Comparison of ENCODE assay signal across 14 cellular contexts in the genomic region with DNA sequence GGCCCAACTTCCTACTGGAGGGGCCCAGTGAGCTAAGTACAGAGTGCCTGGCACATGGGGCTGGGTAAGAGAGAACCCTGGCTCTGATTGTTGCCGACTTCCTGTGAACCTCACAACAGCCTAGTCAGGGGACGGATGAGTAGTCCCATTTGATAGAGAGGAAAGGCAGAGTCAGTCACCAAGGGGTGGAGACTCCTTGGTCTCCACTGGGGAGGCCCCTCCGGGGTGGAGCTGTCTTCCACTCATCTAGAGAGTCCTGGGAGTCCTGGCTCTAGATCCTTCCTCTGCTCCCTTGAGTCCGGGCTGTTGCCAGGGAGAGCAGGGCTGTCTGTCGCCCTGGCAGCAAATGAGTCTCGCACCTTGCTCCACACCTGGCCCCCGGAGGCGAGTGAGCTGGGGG. TPM values are rescaled to one million over a fixed set of nuclear protein-coding genes. Genes with fewer than 3 reads are reported as not detected.
DNase-seq lines count a peak whose midpoint lies in the region; ATAC-seq and TF ChIP-seq lines count a peak whose summit lies in the region.
"Had no signal": no experiment of that assay in that cellular context is flagged by ENCODE, and none has a peak within 500 bp of the region (broad histone marks: within the 10 kb centered on the region; RNA-seq: fewer than 3 reads in every experiment).

No MANE protein-coding gene starts in this region.

- ATAC-seq in T-helper 17 cell (peak; percentile 50), natural killer cell (peak; percentile 21 to 44 (median 22)), GM18868 (IDR thresholded peaks at IDR 0.05; ENCODE audit: unreplicated experiment) (no peak), GM21576 (IDR thresholded peaks at IDR 0.05; ENCODE audit: unreplicated experiment) (no peak)
- peak; percentile 82 for ATAC-seq in activated T-helper 17 cell treated with anti-CD3 and anti-CD28 coated beads, Interleukin-2, amount 50 U/mL, for 72 hours (replicated peaks)

- H3K27me3 ChIP-seq in CD4-positive, alpha-beta memory T cell (ENCODE audit: insufficient read depth, low read length): no peaks in the 10 kb centered on the region
- H3K27me3 ChIP-seq: esophagus squamous epithelium, suprapubic skin had no signal

- peaks cover 99% of the 10 kb centered on the region for H3K4me1 ChIP-seq in CD4-positive, alpha-beta memory T cell (ENCODE audit: insufficient read depth, low read length)

- H3K4me3 ChIP-seq in CD4-positive, alpha-beta memory T cell (ENCODE audit: low read length in 2 of 2): no peak overlapping the region
- H3K4me3 ChIP-seq: esophagus squamous epithelium, suprapubic skin had no signal

- no peaks in the 10 kb centered on the region for H3K27me3 Mint-ChIP-seq in CD4-positive, alpha-beta memory T cell
- H3K27me3 Mint-ChIP-seq in T-helper 17 cell: no peaks in the 10 kb centered on the region
- H3K27me3 Mint-ChIP-seq in activated T-helper 17 cell treated with anti-CD3 and anti-CD28 coated beads, Interleukin-2, amount 50 U/mL, for 72 hours: no peaks in the 10 kb centered on the region
- H3K27me3 Mint-ChIP-seq in natural killer cell (ENCODE audit: low read depth in 2 of 2): no peaks in the 10 kb centered on the region

- CTCF ChIA-PET in CD4-positive, alpha-beta memory T cell (lab: Charles Lee; ENCODE audit: partially characterized antibody): interaction anchor here (0.8 to 14.2 kb wide), 4 partner anchors 11 to 44 kb away, joined by 3 to 307 read pairs (median 56); a partner anchor contains a TSS

- H3K4me1 Mint-ChIP-seq in CD4-positive, alpha-beta memory T cell: peaks cover 40 to 94% (median 63%) of the 10 kb centered on the region in 4 donors
- H3K4me1 Mint-ChIP-seq in T-helper 17 cell: peaks cover 57% of the 10 kb centered on the region
- H3K4me1 Mint-ChIP-seq in activated T-helper 17 cell treated with anti-CD3 and anti-CD28 coated beads, Interleukin-2, amount 50 U/mL, for 72 hours: peaks cover 21% of the 10 kb centered on the region
- H3K4me1 Mint-ChIP-seq in natural killer cell: peaks cover 33 to 65% of the 10 kb centered on the region in 2 donors

- H3K9me3 Mint-ChIP-seq in CD4-positive, alpha-beta memory T cell: peaks cover 0 to 4% (median 0%) of the 10 kb centered on the region in 8 donors
- no peaks in the 10 kb centered on the region for H3K9me3 Mint-ChIP-seq in activated T-helper 17 cell treated with anti-CD3 and anti-CD28 coated beads, Interleukin-2, amount 50 U/mL, for 72 hours
- H3K9me3 Mint-ChIP-seq in natural killer cell: no peaks in the 10 kb centered on the region
- H3K9me3 Mint-ChIP-seq: nephron had no signal

- DNase-seq in CD4-positive, alpha-beta memory T cell: peak in 4 of 5 donors; percentile 40 to 77 (median 49)
- peak in 2 of 3 donors; percentile 23 to 46 for DNase-seq in T-helper 17 cell
- no peak for DNase-seq in natural killer cell
- no peak for DNase-seq in GM13976 (ENCODE audit: low spot score)
- DNase-seq in putamen (ENCODE audit: low spot score): no peak
- DNase-seq: Caco-2, esophagus squamous epithelium, NCI-H510A treated with DMSO at 0.1 percent for 48 hours had no signal

- in situ Hi-C loops in GM13976 (cut with MboI; ENCODE audit: low sequenced_read_pairs, unreplicated experiment): no loop called here

- peak overlapping the region; percentile 67 to 87 (median 78) for H3K4me3 Mint-ChIP-seq in CD4-positive, alpha-beta memory T cell
- H3K4me3 Mint-ChIP-seq in T-helper 17 cell (peak overlapping the region; percentile 80), natural killer cell (peak overlapping the region; percentile 37)
- peak overlapping the region; percentile 97 for H3K4me3 Mint-ChIP-seq in activated T-helper 17 cell treated with anti-CD3 and anti-CD28 coated beads, Interleukin-2, amount 50 U/mL, for 72 hours
- H3K4me3 Mint-ChIP-seq: nephron had no signal

- H3K36me3 Mint-ChIP-seq in CD4-positive, alpha-beta memory T cell: peaks cover 63 to 74% of the 10 kb centered on the region in 2 donors
- H3K36me3 Mint-ChIP-seq in T-helper 17 cell (ENCODE audit: low read depth) (peaks cover 5% of the 10 kb centered on the region), natural killer cell (no peaks in the 10 kb centered on the region)
- peaks cover 99% of the 10 kb centered on the region for H3K36me3 Mint-ChIP-seq in activated T-helper 17 cell treated with anti-CD3 and anti-CD28 coated beads, Interleukin-2, amount 50 U/mL, for 72 hours (ENCODE audit: low read depth)

- TF ChIP-seq CTCF in natural killer cell (IDR thresholded peaks at IDR 0.05) (no peak), GM13976 (IDR thresholded peaks at IDR 0.05; ENCODE audit: borderline replicate concordance, control extremely low read depth, extremely low read depth, insufficient read depth, missing control alignments) (no peak)

- H3K36me3 ChIP-seq in CD4-positive, alpha-beta memory T cell (ENCODE audit: insufficient read depth, low read length): peaks cover 83% of the 10 kb centered on the region

- H3K27ac Mint-ChIP-seq in CD4-positive, alpha-beta memory T cell: peak overlapping the region; percentile 86 to 94 (median 91)
- H3K27ac Mint-ChIP-seq in T-helper 17 cell: peak overlapping the region; percentile 98
- H3K27ac Mint-ChIP-seq in activated T-helper 17 cell treated with anti-CD3 and anti-CD28 coated beads, Interleukin-2, amount 50 U/mL, for 72 hours: peak overlapping the region; percentile 82
- H3K27ac Mint-ChIP-seq in natural killer cell: peak overlapping the region; percentile 70 to 94
- H3K27ac Mint-ChIP-seq: nephron had no signal

- H3K9me3 ChIP-seq in CD4-positive, alpha-beta memory T cell (ENCODE audit: control insufficient read depth in 1 of 2, low read length in 2 of 2): no peaks in the 10 kb centered on the region
- no peaks in the 10 kb centered on the region for H3K9me3 ChIP-seq in T-helper 17 cell (ENCODE audit: control insufficient read depth, low read length, poor library complexity, severe bottlenecking)
- H3K9me3 ChIP-seq: Caco-2, esophagus squamous epithelium, suprapubic skin had no signal

- peak overlapping the region; percentile 87 for H3K27ac ChIP-seq in CD4-positive, alpha-beta memory T cell (ENCODE audit: low read depth, low read length)
- H3K27ac ChIP-seq: suprapubic skin had no signal

- POLR2A ChIA-PET in CD4-positive, alpha-beta memory T cell (lab: Charles Lee; ENCODE audit: partially characterized antibody): interaction anchor here (0.9 to 14.3 kb wide), 8 partner anchors 11 to 73 kb away, joined by 3 to 1171 read pairs (median 4); a partner anchor contains a TSS

- intact Hi-C loops in CD4-positive, alpha-beta memory T cell (cut with micrococcal nuclease): loop anchor here (1.0 kb wide), 1 partner anchor 8 kb away; a partner anchor contains a TSS
- intact Hi-C loops in natural killer cell (cut with micrococcal nuclease): no loop called here

RNA-seq across cellular contexts. Expression of a gene that starts 8.0 kb away (rescaled TPM):
- total RNA-seq in CD4-positive, alpha-beta memory T cell: 100 to 1,000 TPM; 189 to 191 TPM
- 100 to 1,000 TPM in 1 of 2 donors, 10 to 100 TPM in 1; 72.4 to 203 TPM for polyA plus RNA-seq in CD4-positive, alpha-beta memory T cell
- total RNA-seq in T-helper 17 cell: 100 to 1,000 TPM; 178 to 232 TPM
- total RNA-seq in activated T-helper 17 cell treated with anti-CD3 and anti-CD28 coated beads, Interleukin-2, amount 50 U/mL, for 72 hours: 100 to 1,000 TPM; 108 to 130 TPM
- total RNA-seq in natural killer cell: 100 to 1,000 TPM; 173 to 221 (median 190) TPM

RNA-seq across cellular contexts. Expression of a gene that starts 12.2 kb away (rescaled TPM):
- 1 to 10 TPM; 5.2 to 7.2 TPM for total RNA-seq in CD4-positive, alpha-beta memory T cell
- polyA plus RNA-seq in CD4-positive, alpha-beta memory T cell: 10 to 100 TPM; 14.3 to 17.8 TPM
- total RNA-seq in T-helper 17 cell: 10 to 100 TPM; 32.0 to 40.1 TPM
- total RNA-seq in activated T-helper 17 cell treated with anti-CD3 and anti-CD28 coated beads, Interleukin-2, amount 50 U/mL, for 72 hours: 10 to 100 TPM in 1 of 2 donors, 1 to 10 TPM in 1; 8.2 to 13.6 TPM
- total RNA-seq in natural killer cell: 10 to 100 TPM; 21.6 to 27.9 (median 23.3) TPM

RNA-seq across cellular contexts. Expression of a gene that starts 25.1 kb away (rescaled TPM):
- not detected for total RNA-seq in CD4-positive, alpha-beta memory T cell
- 1 to 10 TPM; 2.0 to 2.4 TPM for polyA plus RNA-seq in CD4-positive, alpha-beta memory T cell
- total RNA-seq in T-helper 17 cell: 1 to 10 TPM in 1 of 2 donors, under 1 TPM in 1; 0.62 to 1.1 TPM
- total RNA-seq in activated T-helper 17 cell treated with anti-CD3 and anti-CD28 coated beads, Interleukin-2, amount 50 U/mL, for 72 hours: 1 to 10 TPM; 3.7 to 4.6 TPM
- total RNA-seq in natural killer cell: 1 to 10 TPM in 1 of 3 donors, under 1 TPM in 2; 0.66 to 1.7 (median 0.93) TPM

RNA-seq across cellular contexts. Expression of a gene that starts 34.0 kb away (rescaled TPM):
- not detected for total RNA-seq in CD4-positive, alpha-beta memory T cell
- not detected for polyA plus RNA-seq in CD4-positive, alpha-beta memory T cell
- not detected for total RNA-seq in T-helper 17 cell
- total RNA-seq in activated T-helper 17 cell treated with anti-CD3 and anti-CD28 coated beads, Interleukin-2, amount 50 U/mL, for 72 hours: not detected
- total RNA-seq in natural killer cell: not detected
- total RNA-seq: activated CD8-positive, alpha-beta memory T cell treated with anti-CD3 and anti-CD28 coated beads for 36 hours; Caco-2; suprapubic skin had no signal

RNA-seq across cellular contexts. Expression of a gene that starts 39.0 kb away (rescaled TPM):
- 1 to 10 TPM in 1 of 2 experiments, under 1 TPM in 1; 0.99 to 1.2 TPM for total RNA-seq in CD4-positive, alpha-beta memory T cell
- polyA plus RNA-seq in CD4-positive, alpha-beta memory T cell: under 1 TPM in 1 of 2 donors, not detected in 1; 0.49 TPM
- total RNA-seq in T-helper 17 cell (1 to 10 TPM; 1.2 to 5.0 TPM), natural killer cell (10 to 100 TPM; 13.7 to 25.2 (median 15.0) TPM)
- 1 to 10 TPM; 2.3 to 3.1 TPM for total RNA-seq in activated T-helper 17 cell treated with anti-CD3 and anti-CD28 coated beads, Interleukin-2, amount 50 U/mL, for 72 hours

Comparison
In these comparisons a context has a peak if more than half of its experiments do, and no peak if none do; other contexts are left out.
1. DNase-seq: peak in CD4-positive, alpha-beta memory T cell (4 of 5) and T-helper 17 cell (2 of 3); none in natural killer cell (single experiment), GM13976 (single experiment) and putamen (single experiment).
2. H3K4me3 Mint-ChIP-seq: peak in every context shown above with its lines; median percentile 97 in activated T-helper 17 cell treated with anti-CD3 and anti-CD28 coated beads, Interleukin-2, amount 50 U/mL, for 72 hours; 80 in T-helper 17 cell; 78 in CD4-positive, alpha-beta memory T cell; 37 in natural killer cell.
3. ATAC-seq: peak in T-helper 17 cell (single experiment), activated T-helper 17 cell treated with anti-CD3 and anti-CD28 coated beads, Interleukin-2, amount 50 U/mL, for 72 hours (single experiment) and natural killer cell (3 of 3); none in GM18868 (single experiment) and GM21576 (single experiment).
4. Peak in every context shown above with its lines, with median percentiles within 50 percentile points of each other: H3K27ac Mint-ChIP-seq.